8 cellular contexts compared by ENCODE assay signal in the genomic region with DNA sequence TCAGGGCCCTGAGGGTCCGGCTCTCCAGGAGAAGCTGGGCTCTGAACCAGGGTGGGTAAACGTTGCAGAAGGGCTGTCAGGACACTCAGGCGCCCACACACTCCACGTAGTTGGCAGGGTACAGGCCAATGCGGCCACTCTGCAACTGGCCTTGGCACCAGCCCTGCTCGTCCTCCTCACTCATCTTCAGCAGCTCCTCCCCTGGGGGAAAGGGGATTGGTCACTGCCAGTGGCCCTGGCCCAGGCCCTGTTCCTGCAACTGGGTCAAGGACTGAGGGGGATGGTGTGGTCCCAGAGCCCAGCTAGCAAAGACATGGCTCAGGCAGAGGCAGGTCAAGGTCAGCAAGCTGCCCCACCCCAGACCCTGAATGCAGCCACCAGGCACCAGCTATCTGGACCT. TPM values are rescaled to one million over a fixed set of nuclear protein-coding genes. Genes with fewer than 3 reads are reported as not detected.
DNase-seq lines count a peak whose midpoint lies in the region; ATAC-seq, FAIRE-seq and TF ChIP-seq lines count a peak whose summit lies in the region.

No MANE protein-coding gene starts in this region.

- H3K4me3 Mint-ChIP-seq in HFFc6 = peak overlapping the region; percentile 96
- peak overlapping the region; percentile 98 for H3K4me3 Mint-ChIP-seq in activated naive CD8-positive, alpha-beta T cell treated with anti-CD3 and anti-CD28 coated beads, Interleukin-2, amount 10 ng/mL, durations not matched to agents 7 days and 5 days
- peak overlapping the region; percentile 96 to 99 for H3K4me3 Mint-ChIP-seq in stimulated activated naive B cell treated with anti-CD40 and anti-IgM and Interleukin-4, amounts not matched to agents 10 μg/mL and 1 μg/mL and 100 μg/mL, for 72 hours

- peak overlapping the region; percentile 84 for H3K4me2 ChIP-seq in keratinocyte (ENCODE audit: control insufficient read depth, extremely low read depth, insufficient read depth, low read depth, low read length)

- POLR2A ChIA-PET in activated naive CD8-positive, alpha-beta T cell treated with anti-CD3 and anti-CD28 coated beads, Interleukin-2, amount 10 ng/mL, durations not matched to agents 7 days and 5 days (lab: Charles Lee) = interaction anchor here (1.2 to 6.3 kb wide), 5 partner anchors 9 to 92 kb away, joined by 3 to 53 read pairs (median 5); partner anchors contain the start of genes DDB2 and MADD

- H3K9me3 Mint-ChIP-seq in HFFc6 = no peaks in the 10 kb centered on the region
- H3K9me3 Mint-ChIP-seq in activated naive CD8-positive, alpha-beta T cell treated with anti-CD3 and anti-CD28 coated beads, Interleukin-2, amount 10 ng/mL, durations not matched to agents 7 days and 5 days = no peaks in the 10 kb centered on the region
- no peaks in the 10 kb centered on the region for H3K9me3 Mint-ChIP-seq in stimulated activated naive B cell treated with anti-CD40 and anti-IgM and Interleukin-4, amounts not matched to agents 10 μg/mL and 1 μg/mL and 100 μg/mL, for 72 hours

- no peak for ATAC-seq in activated naive CD8-positive, alpha-beta T cell treated with anti-CD3 and anti-CD28 coated beads, Interleukin-2, amount 10 ng/mL, durations not matched to agents 7 days and 5 days (ENCODE audit: low read depth)
- no peak for ATAC-seq in stimulated activated naive B cell treated with anti-CD40 and anti-IgM and Interleukin-4, amounts not matched to agents 10 μg/mL and 1 μg/mL and 100 μg/mL, for 72 hours (replicated peaks)

- no peak overlapping the region for H2AFZ ChIP-seq in keratinocyte (ENCODE audit: control insufficient read depth, low read length)

- H3K27me3 ChIP-seq in keratinocyte (ENCODE audit: control insufficient read depth, extremely low read depth, insufficient read depth, low read length) = no peaks in the 10 kb centered on the region

- H3K27me3 Mint-ChIP-seq in HFFc6 (ENCODE audit: insufficient read depth) = peaks cover 3% of the 10 kb centered on the region; the same call in 1 of the 2 replicates
- no peaks in the 10 kb centered on the region for H3K27me3 Mint-ChIP-seq in activated naive CD8-positive, alpha-beta T cell treated with anti-CD3 and anti-CD28 coated beads, Interleukin-2, amount 10 ng/mL, durations not matched to agents 7 days and 5 days
- H3K27me3 Mint-ChIP-seq in stimulated activated naive B cell treated with anti-CD40 and anti-IgM and Interleukin-4, amounts not matched to agents 10 μg/mL and 1 μg/mL and 100 μg/mL, for 72 hours = no peaks in the 10 kb centered on the region

- dilution Hi-C loops in keratinocyte (cut with MboI; ENCODE audit: extremely low pct_ligation_motif_present, low sequenced_read_pairs) = no loop called here

- H4K20me1 ChIP-seq in keratinocyte (ENCODE audit: control insufficient read depth, extremely low read depth, insufficient read depth, low read length) = peaks cover 5% of the 10 kb centered on the region

- peak overlapping the region; percentile 99 for H3K27ac Mint-ChIP-seq in HFFc6
- peak overlapping the region; percentile 100 for H3K27ac Mint-ChIP-seq in activated naive CD8-positive, alpha-beta T cell treated with anti-CD3 and anti-CD28 coated beads, Interleukin-2, amount 10 ng/mL, durations not matched to agents 7 days and 5 days
- peak overlapping the region; percentile 100 for H3K27ac Mint-ChIP-seq in stimulated activated naive B cell treated with anti-CD40 and anti-IgM and Interleukin-4, amounts not matched to agents 10 μg/mL and 1 μg/mL and 100 μg/mL, for 72 hours

- TF ChIP-seq CTCF in HFFc6 (IDR thresholded peaks at IDR 0.05) (no peak), keratinocyte (optimal IDR thresholded peaks at IDR 0.05 in 1 of 3, IDR thresholded peaks at IDR 0.05 in 1 of 3, conservative IDR thresholded peaks at IDR 0.05 in 1 of 3; ENCODE audit: extremely low read depth in 1 of 3, insufficient read depth in 2 of 3, low read length in 3 of 3) (no peak)

- peaks cover 33 to 39% of the 10 kb centered on the region in 2 experiments for H3K36me3 ChIP-seq in keratinocyte (ENCODE audit: control insufficient read depth in 2 of 2, extremely low read depth in 1 of 2, insufficient read depth in 2 of 2, low read length in 2 of 2)

- peak overlapping the region; percentile 92 for H3K27ac ChIP-seq in keratinocyte (ENCODE audit: control insufficient read depth, insufficient read depth, low read length)

- peaks cover 20% of the 10 kb centered on the region for H3K4me1 ChIP-seq in keratinocyte (ENCODE audit: control insufficient read depth, extremely low read depth, insufficient read depth, low read length)

- no peak for FAIRE-seq in keratinocyte (lab: Jason Lieb, UNC)

- H3K9me1 ChIP-seq in keratinocyte (ENCODE audit: control insufficient read depth, extremely low read depth, insufficient read depth, low read length) = no peaks in the 10 kb centered on the region

- peaks cover 8% of the 10 kb centered on the region; the same call in 1 of the 2 replicates for H3K36me3 Mint-ChIP-seq in HFFc6 (ENCODE audit: low read depth)
- H3K36me3 Mint-ChIP-seq in activated naive CD8-positive, alpha-beta T cell treated with anti-CD3 and anti-CD28 coated beads, Interleukin-2, amount 10 ng/mL, durations not matched to agents 7 days and 5 days = peaks cover 5% of the 10 kb centered on the region
- H3K36me3 Mint-ChIP-seq in stimulated activated naive B cell treated with anti-CD40 and anti-IgM and Interleukin-4, amounts not matched to agents 10 μg/mL and 1 μg/mL and 100 μg/mL, for 72 hours = peaks cover 13 to 20% of the 10 kb centered on the region in 2 donors

- peaks cover 25% of the 10 kb centered on the region for H3K4me1 Mint-ChIP-seq in HFFc6 (ENCODE audit: low read depth)
- H3K4me1 Mint-ChIP-seq in activated naive CD8-positive, alpha-beta T cell treated with anti-CD3 and anti-CD28 coated beads, Interleukin-2, amount 10 ng/mL, durations not matched to agents 7 days and 5 days = peaks cover 25% of the 10 kb centered on the region
- H3K4me1 Mint-ChIP-seq in stimulated activated naive B cell treated with anti-CD40 and anti-IgM and Interleukin-4, amounts not matched to agents 10 μg/mL and 1 μg/mL and 100 μg/mL, for 72 hours = peaks cover 27 to 46% of the 10 kb centered on the region in 2 donors

- H3K9ac ChIP-seq in keratinocyte (ENCODE audit: control insufficient read depth, extremely low read depth, insufficient read depth, low read length) = peak overlapping the region; percentile 99

- H3K9me3 ChIP-seq in keratinocyte (ENCODE audit: control insufficient read depth, low read depth, low read length) = no peaks in the 10 kb centered on the region

- DNase-seq in HFFc6 (no peak), keratinocyte (ENCODE audit: low read depth, low spot score) (no peak), DMS53 (lab: John Stamatoyannopoulos, UW) (no peak), NCI-H748 (lab: John Stamatoyannopoulos, UW; ENCODE audit: unreplicated experiment) (no peak), NCI-H446 (lab: John Stamatoyannopoulos, UW) (no peak), hepatic stellate cell (ENCODE audit: low spot score) (no peak)
- DNase-seq in activated naive CD8-positive, alpha-beta T cell treated with anti-CD3 and anti-CD28 coated beads, Interleukin-2, amount 10 ng/mL, durations not matched to agents 7 days and 5 days = no peak
- no peak for DNase-seq in stimulated activated naive B cell treated with anti-CD40 and anti-IgM and Interleukin-4, amounts not matched to agents 10 μg/mL and 1 μg/mL and 100 μg/mL, for 72 hours

- no peak overlapping the region for H3K4me3 ChIP-seq in keratinocyte (ENCODE audit: control insufficient read depth in 2 of 3, extremely low read depth in 1 of 3, insufficient read depth in 2 of 3, low read depth in 1 of 3, low read length in 3 of 3)

- peaks cover 49% of the 10 kb centered on the region for H3K79me2 ChIP-seq in keratinocyte (ENCODE audit: control insufficient read depth, insufficient read depth, low read length)

RNA-seq across cellular contexts. Expression of gene ARFGAP2, which starts 1.2 kb away (rescaled TPM):
- 10 to 100 TPM; 58.2 to 64.0 (median 61.1) TPM for total RNA-seq in HFFc6 (2021; fragmentation: NEBNext Ultra II Directional; extraction: Animal tissue kit (Norgen Biotek cat#: 25700))
- 100 to 1,000 TPM; 108 to 113 TPM for total RNA-seq in activated naive CD8-positive, alpha-beta T cell treated with anti-CD3 and anti-CD28 coated beads, Interleukin-2, amount 10 ng/mL, durations not matched to agents 7 days and 5 days
- 51.0 to 79.9 TPM (median 55.2 TPM) in 3 replicates for polyA plus RNA-seq in keratinocyte
- polyA plus RNA-seq in keratinocyte (2011; ENCODE audit: low read depth) = 39.7 TPM
- polyA plus RNA-seq in keratinocyte (2011; cell fraction: cytosol; rRNA removed) = 35.1 and 48.3 TPM in 2 replicates
- polyA plus RNA-seq in keratinocyte (2011; cell fraction: nucleus; rRNA removed) = 118 and 129 TPM in 2 replicates
- 55.3 and 67.5 TPM in 2 replicates for polyA plus RNA-seq in keratinocyte (2012; ENCODE audit: low replicate concordance)
- polyA minus RNA-seq in keratinocyte = 75.8 to 109 TPM (median 82.7 TPM) in 3 replicates
- polyA minus RNA-seq in keratinocyte (2011; cell fraction: cytosol; rRNA and poly(A)+ RNA removed) = 41.2 TPM
- polyA minus RNA-seq in keratinocyte (2011; cell fraction: nucleus; rRNA and poly(A)+ RNA removed) = 55.5 and 67.6 TPM in 2 replicates

RNA-seq across cellular contexts. Expression of gene PACSIN3, which starts 8.4 kb away (rescaled TPM):
- 10 to 100 TPM; 10.3 to 30.9 (median 22.1) TPM for total RNA-seq in HFFc6 (2021; fragmentation: NEBNext Ultra II Directional; extraction: Animal tissue kit (Norgen Biotek cat#: 25700))
- 1 to 10 TPM; 1.1 to 1.3 TPM for total RNA-seq in activated naive CD8-positive, alpha-beta T cell treated with anti-CD3 and anti-CD28 coated beads, Interleukin-2, amount 10 ng/mL, durations not matched to agents 7 days and 5 days
- 28.1 to 32.9 TPM (median 32.6 TPM) in 3 replicates for polyA plus RNA-seq in keratinocyte
- polyA plus RNA-seq in keratinocyte (2011; ENCODE audit: low read depth) = 15.0 TPM
- polyA plus RNA-seq in keratinocyte (2011; cell fraction: cytosol; rRNA removed) = 15.6 and 31.4 TPM in 2 replicates
- polyA plus RNA-seq in keratinocyte (2011; cell fraction: nucleus; rRNA removed) = 22.3 and 30.1 TPM in 2 replicates
- 28.0 and 53.4 TPM in 2 replicates for polyA plus RNA-seq in keratinocyte (2012; ENCODE audit: low replicate concordance)
- 15.2 to 37.6 TPM (median 20.1 TPM) in 3 replicates for polyA minus RNA-seq in keratinocyte
- 55.4 TPM for polyA minus RNA-seq in keratinocyte (2011; cell fraction: cytosol; rRNA and poly(A)+ RNA removed)
- polyA minus RNA-seq in keratinocyte (2011; cell fraction: nucleus; rRNA and poly(A)+ RNA removed) = 13.3 and 14.3 TPM in 2 replicates

RNA-seq across cellular contexts. Expression of gene DDB2, which starts 36.9 kb away (rescaled TPM):
- 10 to 100 TPM; 23.6 to 38.7 (median 33.7) TPM for total RNA-seq in HFFc6 (2021; fragmentation: NEBNext Ultra II Directional; extraction: Animal tissue kit (Norgen Biotek cat#: 25700))
- total RNA-seq in activated naive CD8-positive, alpha-beta T cell treated with anti-CD3 and anti-CD28 coated beads, Interleukin-2, amount 10 ng/mL, durations not matched to agents 7 days and 5 days = 100 to 1,000 TPM; 178 to 181 TPM
- 34.9 to 50.5 TPM (median 45.0 TPM) in 3 replicates for polyA plus RNA-seq in keratinocyte
- 19.0 TPM for polyA plus RNA-seq in keratinocyte (2011; ENCODE audit: low read depth)
- 24.3 and 24.8 TPM in 2 replicates for polyA plus RNA-seq in keratinocyte (2011; cell fraction: cytosol; rRNA removed)
- 60.4 and 68.2 TPM in 2 replicates for polyA plus RNA-seq in keratinocyte (2011; cell fraction: nucleus; rRNA removed)
- polyA plus RNA-seq in keratinocyte (2012; ENCODE audit: low replicate concordance) = 42.5 and 55.8 TPM in 2 replicates
- 22.4 to 33.0 TPM (median 23.0 TPM) in 3 replicates for polyA minus RNA-seq in keratinocyte
- 26.9 TPM for polyA minus RNA-seq in keratinocyte (2011; cell fraction: cytosol; rRNA and poly(A)+ RNA removed)
- polyA minus RNA-seq in keratinocyte (2011; cell fraction: nucleus; rRNA and poly(A)+ RNA removed) = 11.2 and 18.9 TPM in 2 replicates

Comparison
In these comparisons a context has a peak if more than half of its experiments do, and no peak if none do; other contexts are left out.
1. RNA of gene PACSIN3, which starts 8.4 kb away (total RNA-seq): 10.3 to 30.9 TPM in HFFc6; 1.1 to 1.3 TPM in activated naive CD8-positive, alpha-beta T cell treated with anti-CD3 and anti-CD28 coated beads, Interleukin-2, amount 10 ng/mL, durations not matched to agents 7 days and 5 days; every median in the first group is over 4 times any median in the second.
2. RNA of gene DDB2, which starts 36.9 kb away (total RNA-seq): 178 to 181 TPM in activated naive CD8-positive, alpha-beta T cell treated with anti-CD3 and anti-CD28 coated beads, Interleukin-2, amount 10 ng/mL, durations not matched to agents 7 days and 5 days; 23.6 to 38.7 TPM in HFFc6; every median in the first group is over 4 times any median in the second.
3. Peak in every context shown above with its lines, with median percentiles within 50 percentile points of each other: H3K27ac Mint-ChIP-seq and H3K4me3 Mint-ChIP-seq.